In genomic region chr2:38106420-38107182, GRCh38 we compare ENCODE assay signal across 8 cellular contexts. TPM values are rescaled to one million over a fixed set of nuclear protein-coding genes. Genes with fewer than 3 reads are reported as not detected.
DNase-seq lines count a peak whose midpoint lies in the region; ATAC-seq and TF ChIP-seq lines count a peak whose summit lies in the region.

No MANE protein-coding gene starts in this region.

- DNase-seq in HCEC 1CT (peak; percentile 71), RWPE1 (ENCODE audit: low spot score) (no peak), fibroblast of pulmonary artery (ENCODE audit: low read depth) (peak; percentile 73), spleen (no peak), left lobe of liver (ENCODE audit: low spot score) (no peak), COLO829 (ENCODE audit: low spot score) (no peak)
- no peak for DNase-seq in stimulated activated CD4-positive, alpha-beta T cell treated with anti-CD3 and anti-CD28 coated beads, Interleukin-4, amount 100 ng/mL, for 1 hour

- POLR2A ChIA-PET in RWPE1 (lab: Yijun Ruan, JAX; ENCODE audit: low non-redundant PET), result interaction anchor here (0.7 kb wide), 1 partner anchor 29 kb away, joined by 4 read pairs; no protein-coding TSS in a partner anchor

- no peaks in the 10 kb centered on the region for H3K36me3 ChIP-seq in spleen

- TF ChIP-seq CTCF in RWPE1 (conservative IDR thresholded peaks at IDR 0.05; ENCODE audit: low read depth) (no peak), fibroblast of pulmonary artery (IDR thresholded peaks at IDR 0.05; ENCODE audit: low read length, missing control alignments) (no peak), spleen (IDR thresholded peaks at IDR 0.05 in 8 of 11, conservative IDR thresholded peaks at IDR 0.05 in 3 of 11) (no peak)

- intact Hi-C loops in spleen (cut with DNase I; ENCODE audit: low total_unique reads), result no loop called here

- 37 to 44% (median 40%) methylated on average over 8 of the region's 8 CpGs for WGBS in spleen, 5 donors

- ATAC-seq in left lobe of liver (no peak), GM21423 (IDR thresholded peaks at IDR 0.05; ENCODE audit: unreplicated experiment) (no peak)

- H3K9me3 ChIP-seq in spleen, result peaks cover 0 to 13% (median 7%) of the 10 kb centered on the region in 8 donors

- H3K27ac ChIP-seq in RWPE1 (peak overlapping the region; percentile 76), spleen (peak overlapping the region in 7 of 8 donors; percentile 54 to 66 (median 56))

- peaks cover 5 to 20% (median 16%) of the 10 kb centered on the region in 6 donors for H3K4me1 ChIP-seq in spleen

- no peak for TF ChIP-seq POLR2A in spleen (IDR thresholded peaks at IDR 0.05)

- no peak overlapping the region for H3K4me3 ChIP-seq in fibroblast of pulmonary artery (replicated peaks; ENCODE audit: low read depth, low read length)
- no peak overlapping the region for H3K4me3 ChIP-seq in spleen

- CTCF ChIA-PET in RWPE1 (lab: Yijun Ruan, JAX), result interaction anchor here (1.1 kb wide), 1 partner anchor 30 kb away, joined by 3 read pairs; no protein-coding TSS in a partner anchor

- H3K27me3 ChIP-seq in spleen (replicated peaks in 1 of 7), result peaks cover 0 to under 1% (median 0%) of the 10 kb centered on the region in 7 donors

RNA-seq across cellular contexts. Expression of gene CYP1B1, which starts 30.6 kb away (rescaled TPM):
- total RNA-seq in spleen (100 to 1,000 TPM in 2 of 7 donors, 10 to 100 TPM in 5; 50.4 to 121 (median 73.6) TPM), left lobe of liver (6.1 TPM)
- polyA plus RNA-seq in spleen, result 10 to 100 TPM; 17.7 to 26.4 (median 22.6) TPM

Comparison
In these comparisons a context has a peak if more than half of its experiments do, and no peak if none do; other contexts are left out.
1. DNase-seq: peak in HCEC 1CT (single experiment) and fibroblast of pulmonary artery (single experiment); none in RWPE1 (single experiment), spleen (single experiment), left lobe of liver (single experiment), COLO829 (single experiment) and stimulated activated CD4-positive, alpha-beta T cell treated with anti-CD3 and anti-CD28 coated beads, Interleukin-4, amount 100 ng/mL, for 1 hour (single experiment).